Comparison of ENCODE assay signal across 25 cellular contexts in genomic region chr11:44507896-44508440, GRCh38. TPM values are rescaled to one million over a fixed set of nuclear protein-coding genes. Genes with fewer than 3 reads are reported as not detected.
DNase-seq lines count a peak whose midpoint lies in the region; ATAC-seq, FAIRE-seq and TF ChIP-seq lines count a peak whose summit lies in the region.
"Had no signal": no experiment of that assay in that cellular context is flagged by ENCODE, and none has a peak within 500 bp of the region (broad histone marks: within the 10 kb centered on the region; RNA-seq: fewer than 3 reads in every experiment).

No MANE protein-coding gene starts in this region.

- 32 to 37% methylated on average over 3 of the region's 3 CpGs for WGBS in GM23248 (ENCODE audit: low coverage in 1 of 2, low lambda C conversion rate in 2 of 2, missing lambda C conversion rate in 2 of 2), 2 experiments

- TF ChIP-seq CTCF in chondrocyte (IDR thresholded peaks at IDR 0.05), result no peak

- DNase-seq in GM23248, result peak; percentile 4
- DNase-seq in NCI-H524 (lab: John Stamatoyannopoulos, UW), result peak; percentile 73 to 87
- DNase-seq in cerebellum (ENCODE audit: low spot score), result peak; percentile 71
- DNase-seq in chondrocyte (ENCODE audit: low spot score), result no peak
- DNase-seq in GM12892 (ENCODE audit: insufficient read length), result no peak
- no peak for DNase-seq in NCI-H2227 (lab: John Stamatoyannopoulos, UW; ENCODE audit: unreplicated experiment)
- DNase-seq: ACHN; CD4-positive, alpha-beta T cell; COR-L47; DND-41; GOT3; HCEC 1CT; NCI-H1092 treated with DMSO at 0.1 percent for 48 hours; NCI-H1436 treated with DMSO at 0.1 percent for 48 hours; NCI-H2029 treated with DMSO at 0.1 percent for 48 hours; NCI-H2171; NK-92 treated with Interleukin-12 subunit alpha and Interleukin-12 subunit beta, amount 100 ng/mL, for 24 hours had no signal

- H3K36me3 Mint-ChIP-seq in chondrocyte (ENCODE audit: low read depth), result peaks cover 3% of the 10 kb centered on the region

- peaks cover 4% of the 10 kb centered on the region for H3K9me3 Mint-ChIP-seq in chondrocyte (ENCODE audit: low read depth)

- H3K4me3 Mint-ChIP-seq in chondrocyte (ENCODE audit: unreplicated experiment), result no peak overlapping the region
- H3K4me3 Mint-ChIP-seq: CD4-positive, alpha-beta T cell had no signal

- no peak overlapping the region for H2AFZ ChIP-seq in GM23248

- H3K27me3 ChIP-seq in GM23248 (replicated peaks; ENCODE audit: insufficient read depth), result peaks cover 29% of the 10 kb centered on the region
- H3K27me3 ChIP-seq: BLaER1 had no signal

- no peak for TF ChIP-seq POLR2A in GM12892 (IDR thresholded peaks at IDR 0.05; ENCODE audit: low read depth, low read length)

- no peaks in the 10 kb centered on the region for H4K20me1 ChIP-seq in GM23248 (ENCODE audit: insufficient read depth)
- H4K20me1 ChIP-seq: BLaER1 had no signal

- no peaks in the 10 kb centered on the region for H3K4me1 ChIP-seq in GM23248 (ENCODE audit: insufficient read depth)

- no peaks in the 10 kb centered on the region for H3K79me2 ChIP-seq in GM23248 (ENCODE audit: insufficient read depth)

- no peak for ATAC-seq in GM21381 (IDR thresholded peaks at IDR 0.05; ENCODE audit: unreplicated experiment)
- ATAC-seq: HepG2, K562, Panc1, Right ventricle myocardium inferior had no signal

- no peaks in the 10 kb centered on the region for H3K36me3 ChIP-seq in GM23248 (ENCODE audit: low read depth)
- H3K36me3 ChIP-seq: BLaER1 had no signal

- no peaks in the 10 kb centered on the region for H3K9me2 ChIP-seq in GM23248 (ENCODE audit: insufficient read depth)

- no peak overlapping the region for H3K27ac Mint-ChIP-seq in chondrocyte (ENCODE audit: unreplicated experiment)
- H3K27ac Mint-ChIP-seq: CD4-positive, alpha-beta T cell had no signal

- in situ Hi-C loops in GM23248 (cut with MboI), result no loop called here

- no peak overlapping the region for H3K27ac ChIP-seq in GM23248
- H3K27ac ChIP-seq: BLaER1, HL-60 had no signal

- H3K4me2 ChIP-seq in GM23248 (ENCODE audit: unreplicated experiment), result no peak overlapping the region
- H3K4me2 ChIP-seq: BLaER1 had no signal

- no peaks in the 10 kb centered on the region for H3F3A ChIP-seq in GM23248 (ENCODE audit: insufficient read depth)

- peaks cover 12% of the 10 kb centered on the region for H3K27me3 Mint-ChIP-seq in chondrocyte (ENCODE audit: low read depth)

- no peaks in the 10 kb centered on the region for H3K9me3 ChIP-seq in GM23248 (ENCODE audit: low read depth)

- FAIRE-seq in GM12892 (lab: Jason Lieb, UNC), result no peak
- FAIRE-seq: GM12891, HepG2, K562 had no signal

- H3K4me3 ChIP-seq in GM23248, result no peak overlapping the region
- H3K4me3 ChIP-seq: BLaER1, K562 had no signal

- no peaks in the 10 kb centered on the region for H3K4me1 Mint-ChIP-seq in chondrocyte (ENCODE audit: low read depth)

- H3K9ac ChIP-seq in GM23248, result no peak overlapping the region
- H3K9ac ChIP-seq: BLaER1 had no signal

RNA-seq across cellular contexts. Expression of gene CD82, which starts 57.5 kb away (rescaled TPM):
- 4.8 and 9.9 TPM in 2 replicates for total RNA-seq in GM23248 (2014; rRNA removed; shearing (Covaris generic))
- 6.0 and 8.6 TPM in 2 replicates for polyA plus RNA-seq in GM23248 (2016; fragmentation: Nextera tagmentation; extraction: Ambion mirVana)
- 6.4 TPM for total RNA-seq in cerebellum
- 14.4 to 46.6 TPM (median 17.0 TPM) in 3 replicates for total RNA-seq in chondrocyte
- 109 TPM for polyA plus RNA-seq in GM12892 (2012; ENCODE audit: missing spikeins)
- total RNA-seq: HepG2 had no signal

Comparison
In these comparisons a context has a peak if more than half of its experiments do, and no peak if none do; other contexts are left out.
1. DNase-seq: peak in GM23248 (single experiment), NCI-H524 (2 of 2) and cerebellum (single experiment); none in chondrocyte (single experiment), GM12892 (single experiment) and NCI-H2227 (single experiment).